Comparison of ENCODE assay signal across 1 cellular context in the genomic region with DNA sequence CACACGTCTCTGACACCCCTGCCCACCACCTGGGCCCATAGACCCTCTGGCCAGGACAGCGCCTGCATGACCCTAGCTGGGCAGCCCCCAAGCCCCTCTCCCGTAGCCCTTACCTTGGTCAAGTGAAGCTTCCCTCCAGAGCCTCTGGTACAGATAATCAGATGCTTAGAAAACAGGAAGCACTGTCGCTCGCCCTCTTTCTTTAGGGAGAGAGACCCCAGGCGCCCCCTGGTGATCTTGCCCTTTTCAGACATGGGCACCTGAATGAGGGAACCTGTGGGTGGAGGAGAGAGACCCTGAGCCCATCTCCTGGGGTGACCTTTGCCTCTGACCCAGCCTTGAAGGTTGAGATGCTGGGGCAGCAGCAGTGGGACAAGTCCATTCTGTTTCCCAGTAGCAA.
TF ChIP-seq lines count a peak whose summit lies in the region.

No MANE protein-coding gene starts in this region.

TF ChIP-seq in H1, 55 proteins besides CTCF, POLR2A, EP300 and RAD21 (continued from another document):
- TF ChIP-seq KDM1A (IDR thresholded peaks at IDR 0.05; ENCODE audit: borderline replicate concordance, low read length) (no peak), EGR1 (IDR thresholded peaks at IDR 0.05; ENCODE audit: borderline replicate concordance, low read depth, low read length) (no peak), CTBP2 (IDR thresholded peaks at IDR 0.05; ENCODE audit: borderline replicate concordance, insufficient read depth, insufficient read length, low read length) (no peak), SIX5 (IDR thresholded peaks at IDR 0.05; ENCODE audit: low read depth, low read length) (no peak), BRCA1 (IDR thresholded peaks at IDR 0.05; ENCODE audit: low read depth, low read length) (no peak), HDAC2 (IDR thresholded peaks at IDR 0.05; ENCODE audit: borderline replicate concordance in 1 of 2, low read depth in 2 of 2, low read length in 2 of 2) (no peak)
